ENCODE assay signal across 1 cellular context in the genomic region with DNA sequence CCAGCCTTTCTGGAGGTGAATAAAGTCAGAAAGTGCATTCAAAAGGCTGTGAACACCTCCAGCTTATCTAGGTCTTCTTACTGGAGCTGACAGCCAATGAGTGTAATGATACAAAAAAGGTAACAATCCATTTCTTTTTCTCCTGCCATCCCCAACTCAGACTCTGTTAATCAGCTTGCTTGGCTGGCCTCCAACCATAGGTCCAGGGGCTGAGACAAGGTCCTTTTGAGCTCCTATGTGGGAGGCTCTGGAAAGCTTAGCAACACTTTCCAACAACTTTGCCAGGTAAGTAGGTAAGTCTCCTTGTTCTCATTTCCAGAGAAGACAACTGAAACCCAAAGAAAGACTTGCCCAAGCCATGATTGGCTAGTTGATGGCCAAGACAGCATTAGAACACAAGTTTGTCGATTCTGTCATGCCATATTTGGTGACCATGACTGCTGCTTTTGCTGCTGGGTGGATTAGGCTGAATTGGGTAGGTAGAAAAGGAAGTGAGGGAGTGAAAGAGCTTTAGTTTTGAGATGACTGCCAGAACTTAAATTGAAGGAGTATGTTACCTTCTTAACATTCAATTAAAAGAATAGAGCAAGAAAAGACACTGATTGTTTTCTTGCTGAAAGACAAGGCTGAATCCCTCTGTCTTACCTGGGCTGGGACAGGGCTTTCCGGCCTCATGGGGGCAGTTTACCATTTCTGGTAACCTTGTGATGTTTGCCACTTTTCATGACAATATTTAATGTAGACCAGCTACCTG.
A peak's percentile ranks its signal among the peaks of the same experiment; 100 is the strongest.
TF ChIP-seq lines count a peak whose summit lies in the region.

No MANE protein-coding gene starts in this region.

TF ChIP-seq in K562, 482 proteins besides CTCF, POLR2A, EP300 and RAD21 (continued from another document and continues in another):
- TF ChIP-seq, protein P1, sequence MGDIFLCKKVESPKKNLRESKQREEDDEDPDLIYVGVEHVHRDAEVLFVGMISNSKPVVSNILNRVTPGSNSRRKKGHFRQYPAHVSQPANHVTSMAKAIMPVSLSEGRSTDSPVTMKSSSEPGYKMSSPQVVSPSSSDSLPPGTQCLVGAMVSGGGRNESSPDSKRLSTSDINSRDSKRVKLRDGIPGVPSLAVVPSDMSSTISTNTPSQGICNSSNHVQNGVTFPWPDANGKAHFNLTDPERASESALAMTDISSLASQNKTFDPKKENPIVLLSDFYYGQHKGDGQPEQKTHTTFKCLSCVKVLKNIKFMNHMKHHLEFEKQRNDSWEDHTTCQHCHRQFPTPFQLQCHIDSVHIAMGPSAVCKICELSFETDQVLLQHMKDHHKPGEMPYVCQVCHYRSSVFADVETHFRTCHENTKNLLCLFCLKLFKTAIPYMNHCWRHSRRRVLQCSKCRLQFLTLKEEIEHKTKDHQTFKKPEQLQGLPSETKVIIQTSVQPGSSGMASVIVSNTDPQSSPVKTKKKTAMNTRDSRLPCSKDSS (IDR thresholded peaks at IDR 0.05; ENCODE audit: low read depth, partially characterized antibody), result no peak
- TF ChIP-seq NFIC (IDR thresholded peaks at IDR 0.05) (peak; percentile 71), NFE2L1 (tag; IDR thresholded peaks at IDR 0.05; ENCODE audit: borderline replicate concordance, low read depth) (no peak), NFXL1 (CRISPR knock-in tag; IDR thresholded peaks at IDR 0.05) (no peak), MTA1 (IDR thresholded peaks at IDR 0.05; ENCODE audit: borderline replicate concordance) (no peak), POLR2B (IDR thresholded peaks at IDR 0.05; ENCODE audit: low read depth, partially characterized antibody) (peak; percentile 36), ZNF830 (CRISPR knock-in tag; IDR thresholded peaks at IDR 0.05) (no peak), ELF2 (CRISPR knock-in tag; IDR thresholded peaks at IDR 0.05) (no peak), POLR2AphosphoS5 (IDR thresholded peaks at IDR 0.05; ENCODE audit: control insufficient read depth, insufficient read depth, low read depth, low read length) (peak; percentile 56; the same call in 1 of the 2 replicates), CBFA2T2 (conservative IDR thresholded peaks at IDR 0.05) (no peak), ZBTB17 (CRISPR knock-in tag; IDR thresholded peaks at IDR 0.05) (no peak), ADNP (tag; IDR thresholded peaks at IDR 0.05) (no peak), KDM5B (IDR thresholded peaks at IDR 0.05; ENCODE audit: insufficient replicate concordance, low read depth, low read length) (peak; percentile 17), ZNF589 (CRISPR knock-in tag; IDR thresholded peaks at IDR 0.05; ENCODE audit: low read depth) (0 out of 2 replicates have a peak, but pooled peaks have one; percentile 14), IRF2 (CRISPR knock-in tag; IDR thresholded peaks at IDR 0.05) (no peak), STAT5A (IDR thresholded peaks at IDR 0.05; ENCODE audit: borderline replicate concordance, low read length) (no peak; the same call in 1 of the 2 replicates), CEBPB (tag; IDR thresholded peaks at IDR 0.05) (no peak), SP2 (IDR thresholded peaks at IDR 0.05; ENCODE audit: extremely low read depth, low read depth, low read length, poor library complexity, severe bottlenecking) (no peak), LARP7 (IDR thresholded peaks at IDR 0.05) (no peak), HNRNPLL (IDR thresholded peaks at IDR 0.05; ENCODE audit: low read depth, low read length, poor library complexity, severe bottlenecking) (no peak), EWSR1 (IDR thresholded peaks at IDR 0.05; ENCODE audit: borderline replicate concordance, low read depth, partially characterized antibody) (no peak), SRF (CRISPR knock-in tag; IDR thresholded peaks at IDR 0.05) (peak in 1 of 2 experiments; percentile 81; a peak in 2 of 4 replicates), EGR1 (conservative IDR thresholded peaks at IDR 0.05) (no peak), PHF20 (IDR thresholded peaks at IDR 0.05; ENCODE audit: partially characterized antibody) (no peak), ZNF445 (CRISPR knock-in tag; IDR thresholded peaks at IDR 0.05; ENCODE audit: low read depth) (no peak), SNRNP70 (optimal IDR thresholded peaks at IDR 0.05; ENCODE audit: low read depth, low read length) (no peak), BDP1 (IDR thresholded peaks at IDR 0.05; ENCODE audit: insufficient read depth, insufficient read length) (no peak), GTF2E2 (tag; IDR thresholded peaks at IDR 0.05) (peak; percentile 21; the same call in 1 of the 2 replicates)
- TF ChIP-seq, protein P2, sequence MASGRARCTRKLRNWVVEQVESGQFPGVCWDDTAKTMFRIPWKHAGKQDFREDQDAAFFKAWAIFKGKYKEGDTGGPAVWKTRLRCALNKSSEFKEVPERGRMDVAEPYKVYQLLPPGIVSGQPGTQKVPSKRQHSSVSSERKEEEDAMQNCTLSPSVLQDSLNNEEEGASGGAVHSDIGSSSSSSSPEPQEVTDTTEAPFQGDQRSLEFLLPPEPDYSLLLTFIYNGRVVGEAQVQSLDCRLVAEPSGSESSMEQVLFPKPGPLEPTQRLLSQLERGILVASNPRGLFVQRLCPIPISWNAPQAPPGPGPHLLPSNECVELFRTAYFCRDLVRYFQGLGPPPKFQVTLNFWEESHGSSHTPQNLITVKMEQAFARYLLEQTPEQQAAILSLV (tag; IDR thresholded peaks at IDR 0.05), result no peak
- TF ChIP-seq, protein P3, sequence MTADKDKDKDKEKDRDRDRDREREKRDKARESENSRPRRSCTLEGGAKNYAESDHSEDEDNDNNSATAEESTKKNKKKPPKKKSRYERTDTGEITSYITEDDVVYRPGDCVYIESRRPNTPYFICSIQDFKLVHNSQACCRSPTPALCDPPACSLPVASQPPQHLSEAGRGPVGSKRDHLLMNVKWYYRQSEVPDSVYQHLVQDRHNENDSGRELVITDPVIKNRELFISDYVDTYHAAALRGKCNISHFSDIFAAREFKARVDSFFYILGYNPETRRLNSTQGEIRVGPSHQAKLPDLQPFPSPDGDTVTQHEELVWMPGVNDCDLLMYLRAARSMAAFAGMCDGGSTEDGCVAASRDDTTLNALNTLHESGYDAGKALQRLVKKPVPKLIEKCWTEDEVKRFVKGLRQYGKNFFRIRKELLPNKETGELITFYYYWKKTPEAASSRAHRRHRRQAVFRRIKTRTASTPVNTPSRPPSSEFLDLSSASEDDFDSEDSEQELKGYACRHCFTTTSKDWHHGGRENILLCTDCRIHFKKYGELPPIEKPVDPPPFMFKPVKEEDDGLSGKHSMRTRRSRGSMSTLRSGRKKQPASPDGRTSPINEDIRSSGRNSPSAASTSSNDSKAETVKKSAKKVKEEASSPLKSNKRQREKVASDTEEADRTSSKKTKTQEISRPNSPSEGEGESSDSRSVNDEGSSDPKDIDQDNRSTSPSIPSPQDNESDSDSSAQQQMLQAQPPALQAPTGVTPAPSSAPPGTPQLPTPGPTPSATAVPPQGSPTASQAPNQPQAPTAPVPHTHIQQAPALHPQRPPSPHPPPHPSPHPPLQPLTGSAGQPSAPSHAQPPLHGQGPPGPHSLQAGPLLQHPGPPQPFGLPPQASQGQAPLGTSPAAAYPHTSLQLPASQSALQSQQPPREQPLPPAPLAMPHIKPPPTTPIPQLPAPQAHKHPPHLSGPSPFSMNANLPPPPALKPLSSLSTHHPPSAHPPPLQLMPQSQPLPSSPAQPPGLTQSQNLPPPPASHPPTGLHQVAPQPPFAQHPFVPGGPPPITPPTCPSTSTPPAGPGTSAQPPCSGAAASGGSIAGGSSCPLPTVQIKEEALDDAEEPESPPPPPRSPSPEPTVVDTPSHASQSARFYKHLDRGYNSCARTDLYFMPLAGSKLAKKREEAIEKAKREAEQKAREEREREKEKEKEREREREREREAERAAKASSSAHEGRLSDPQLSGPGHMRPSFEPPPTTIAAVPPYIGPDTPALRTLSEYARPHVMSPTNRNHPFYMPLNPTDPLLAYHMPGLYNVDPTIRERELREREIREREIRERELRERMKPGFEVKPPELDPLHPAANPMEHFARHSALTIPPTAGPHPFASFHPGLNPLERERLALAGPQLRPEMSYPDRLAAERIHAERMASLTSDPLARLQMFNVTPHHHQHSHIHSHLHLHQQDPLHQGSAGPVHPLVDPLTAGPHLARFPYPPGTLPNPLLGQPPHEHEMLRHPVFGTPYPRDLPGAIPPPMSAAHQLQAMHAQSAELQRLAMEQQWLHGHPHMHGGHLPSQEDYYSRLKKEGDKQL (CRISPR knock-in tag; IDR thresholded peaks at IDR 0.05; ENCODE audit: borderline replicate concordance), result no peak
- TF ChIP-seq, protein P4, sequence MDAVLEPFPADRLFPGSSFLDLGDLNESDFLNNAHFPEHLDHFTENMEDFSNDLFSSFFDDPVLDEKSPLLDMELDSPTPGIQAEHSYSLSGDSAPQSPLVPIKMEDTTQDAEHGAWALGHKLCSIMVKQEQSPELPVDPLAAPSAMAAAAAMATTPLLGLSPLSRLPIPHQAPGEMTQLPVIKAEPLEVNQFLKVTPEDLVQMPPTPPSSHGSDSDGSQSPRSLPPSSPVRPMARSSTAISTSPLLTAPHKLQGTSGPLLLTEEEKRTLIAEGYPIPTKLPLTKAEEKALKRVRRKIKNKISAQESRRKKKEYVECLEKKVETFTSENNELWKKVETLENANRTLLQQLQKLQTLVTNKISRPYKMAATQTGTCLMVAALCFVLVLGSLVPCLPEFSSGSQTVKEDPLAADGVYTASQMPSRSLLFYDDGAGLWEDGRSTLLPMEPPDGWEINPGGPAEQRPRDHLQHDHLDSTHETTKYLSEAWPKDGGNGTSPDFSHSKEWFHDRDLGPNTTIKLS (IDR thresholded peaks at IDR 0.05; ENCODE audit: borderline replicate concordance, low read depth), result no peak
- TF ChIP-seq, protein P5, sequence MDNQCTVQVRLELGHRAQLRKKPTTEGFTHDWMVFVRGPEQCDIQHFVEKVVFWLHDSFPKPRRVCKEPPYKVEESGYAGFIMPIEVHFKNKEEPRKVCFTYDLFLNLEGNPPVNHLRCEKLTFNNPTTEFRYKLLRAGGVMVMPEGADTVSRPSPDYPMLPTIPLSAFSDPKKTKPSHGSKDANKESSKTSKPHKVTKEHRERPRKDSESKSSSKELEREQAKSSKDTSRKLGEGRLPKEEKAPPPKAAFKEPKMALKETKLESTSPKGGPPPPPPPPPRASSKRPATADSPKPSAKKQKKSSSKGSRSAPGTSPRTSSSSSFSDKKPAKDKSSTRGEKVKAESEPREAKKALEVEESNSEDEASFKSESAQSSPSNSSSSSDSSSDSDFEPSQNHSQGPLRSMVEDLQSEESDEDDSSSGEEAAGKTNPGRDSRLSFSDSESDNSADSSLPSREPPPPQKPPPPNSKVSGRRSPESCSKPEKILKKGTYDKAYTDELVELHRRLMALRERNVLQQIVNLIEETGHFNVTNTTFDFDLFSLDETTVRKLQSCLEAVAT (IDR thresholded peaks at IDR 0.05), result peak; percentile 74 to 87; a peak in 3 of 4 replicates
- TF ChIP-seq, protein P6, sequence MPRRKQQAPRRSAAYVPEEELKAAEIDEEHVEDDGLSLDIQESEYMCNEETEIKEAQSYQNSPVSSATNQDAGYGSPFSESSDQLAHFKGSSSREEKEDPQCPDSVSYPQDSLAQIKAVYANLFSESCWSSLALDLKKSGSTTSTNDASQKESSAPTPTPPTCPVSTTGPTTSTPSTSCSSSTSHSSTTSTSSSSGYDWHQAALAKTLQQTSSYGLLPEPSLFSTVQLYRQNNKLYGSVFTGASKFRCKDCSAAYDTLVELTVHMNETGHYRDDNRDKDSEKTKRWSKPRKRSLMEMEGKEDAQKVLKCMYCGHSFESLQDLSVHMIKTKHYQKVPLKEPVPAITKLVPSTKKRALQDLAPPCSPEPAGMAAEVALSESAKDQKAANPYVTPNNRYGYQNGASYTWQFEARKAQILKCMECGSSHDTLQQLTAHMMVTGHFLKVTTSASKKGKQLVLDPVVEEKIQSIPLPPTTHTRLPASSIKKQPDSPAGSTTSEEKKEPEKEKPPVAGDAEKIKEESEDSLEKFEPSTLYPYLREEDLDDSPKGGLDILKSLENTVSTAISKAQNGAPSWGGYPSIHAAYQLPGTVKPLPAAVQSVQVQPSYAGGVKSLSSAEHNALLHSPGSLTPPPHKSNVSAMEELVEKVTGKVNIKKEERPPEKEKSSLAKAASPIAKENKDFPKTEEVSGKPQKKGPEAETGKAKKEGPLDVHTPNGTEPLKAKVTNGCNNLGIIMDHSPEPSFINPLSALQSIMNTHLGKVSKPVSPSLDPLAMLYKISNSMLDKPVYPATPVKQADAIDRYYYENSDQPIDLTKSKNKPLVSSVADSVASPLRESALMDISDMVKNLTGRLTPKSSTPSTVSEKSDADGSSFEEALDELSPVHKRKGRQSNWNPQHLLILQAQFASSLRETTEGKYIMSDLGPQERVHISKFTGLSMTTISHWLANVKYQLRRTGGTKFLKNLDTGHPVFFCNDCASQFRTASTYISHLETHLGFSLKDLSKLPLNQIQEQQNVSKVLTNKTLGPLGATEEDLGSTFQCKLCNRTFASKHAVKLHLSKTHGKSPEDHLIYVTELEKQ (CRISPR knock-in tag; IDR thresholded peaks at IDR 0.05), result no peak
- TF ChIP-seq, protein P7, sequence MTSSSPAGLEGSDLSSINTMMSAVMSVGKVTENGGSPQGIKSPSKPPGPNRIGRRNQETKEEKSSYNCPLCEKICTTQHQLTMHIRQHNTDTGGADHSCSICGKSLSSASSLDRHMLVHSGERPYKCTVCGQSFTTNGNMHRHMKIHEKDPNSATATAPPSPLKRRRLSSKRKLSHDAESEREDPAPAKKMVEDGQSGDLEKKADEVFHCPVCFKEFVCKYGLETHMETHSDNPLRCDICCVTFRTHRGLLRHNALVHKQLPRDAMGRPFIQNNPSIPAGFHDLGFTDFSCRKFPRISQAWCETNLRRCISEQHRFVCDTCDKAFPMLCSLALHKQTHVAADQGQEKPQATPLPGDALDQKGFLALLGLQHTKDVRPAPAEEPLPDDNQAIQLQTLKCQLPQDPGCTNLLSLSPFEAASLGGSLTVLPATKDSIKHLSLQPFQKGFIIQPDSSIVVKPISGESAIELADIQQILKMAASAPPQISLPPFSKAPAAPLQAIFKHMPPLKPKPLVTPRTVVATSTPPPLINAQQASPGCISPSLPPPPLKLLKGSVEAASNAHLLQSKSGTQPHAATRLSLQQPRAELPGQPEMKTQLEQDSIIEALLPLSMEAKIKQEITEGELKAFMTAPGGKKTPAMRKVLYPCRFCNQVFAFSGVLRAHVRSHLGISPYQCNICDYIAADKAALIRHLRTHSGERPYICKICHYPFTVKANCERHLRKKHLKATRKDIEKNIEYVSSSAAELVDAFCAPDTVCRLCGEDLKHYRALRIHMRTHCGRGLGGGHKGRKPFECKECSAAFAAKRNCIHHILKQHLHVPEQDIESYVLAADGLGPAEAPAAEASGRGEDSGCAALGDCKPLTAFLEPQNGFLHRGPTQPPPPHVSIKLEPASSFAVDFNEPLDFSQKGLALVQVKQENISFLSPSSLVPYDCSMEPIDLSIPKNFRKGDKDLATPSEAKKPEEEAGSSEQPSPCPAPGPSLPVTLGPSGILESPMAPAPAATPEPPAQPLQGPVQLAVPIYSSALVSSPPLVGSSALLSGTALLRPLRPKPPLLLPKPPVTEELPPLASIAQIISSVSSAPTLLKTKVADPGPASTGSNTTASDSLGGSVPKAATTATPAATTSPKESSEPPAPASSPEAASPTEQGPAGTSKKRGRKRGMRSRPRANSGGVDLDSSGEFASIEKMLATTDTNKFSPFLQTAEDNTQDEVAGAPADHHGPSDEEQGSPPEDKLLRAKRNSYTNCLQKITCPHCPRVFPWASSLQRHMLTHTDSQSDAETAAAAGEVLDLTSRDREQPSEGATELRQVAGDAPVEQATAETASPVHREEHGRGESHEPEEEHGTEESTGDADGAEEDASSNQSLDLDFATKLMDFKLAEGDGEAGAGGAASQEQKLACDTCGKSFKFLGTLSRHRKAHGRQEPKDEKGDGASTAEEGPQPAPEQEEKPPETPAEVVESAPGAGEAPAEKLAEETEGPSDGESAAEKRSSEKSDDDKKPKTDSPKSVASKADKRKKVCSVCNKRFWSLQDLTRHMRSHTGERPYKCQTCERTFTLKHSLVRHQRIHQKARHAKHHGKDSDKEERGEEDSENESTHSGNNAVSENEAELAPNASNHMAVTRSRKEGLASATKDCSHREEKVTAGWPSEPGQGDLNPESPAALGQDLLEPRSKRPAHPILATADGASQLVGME (CRISPR knock-in tag; IDR thresholded peaks at IDR 0.05), result no peak
